Comparison of ENCODE assay signal across 20 cellular contexts in the genomic region with DNA sequence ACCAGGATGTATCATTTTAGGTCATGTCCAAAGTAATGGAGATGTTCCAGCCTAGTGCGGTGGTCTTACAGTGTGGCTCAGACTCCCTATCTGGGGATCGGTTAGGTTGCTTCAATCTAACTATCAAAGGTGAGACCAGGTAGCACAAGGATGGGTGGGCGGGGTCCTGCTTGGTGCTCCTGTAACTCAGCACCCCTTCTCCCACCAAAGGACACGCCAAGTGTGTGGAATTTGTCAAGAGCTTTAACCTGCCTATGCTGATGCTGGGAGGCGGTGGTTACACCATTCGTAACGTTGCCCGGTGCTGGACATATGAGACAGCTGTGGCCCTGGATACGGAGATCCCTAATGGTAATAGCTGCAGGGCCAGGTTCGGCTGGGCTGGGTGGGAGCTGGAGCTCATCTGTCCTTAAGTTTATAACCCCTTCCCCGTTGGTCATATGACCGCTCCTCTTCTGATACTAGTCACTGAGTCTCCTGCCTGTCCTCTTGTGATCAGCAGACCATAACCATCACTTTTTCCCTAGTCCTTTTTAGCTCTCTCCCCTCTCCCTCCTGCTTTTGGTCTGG. TPM values are rescaled to one million over a fixed set of nuclear protein-coding genes. Genes with fewer than 3 reads are reported as not detected.
DNase-seq lines count a peak whose midpoint lies in the region; ATAC-seq and TF ChIP-seq lines count a peak whose summit lies in the region.
"Had no signal": no experiment of that assay in that cellular context is flagged by ENCODE, and none has a peak within 500 bp of the region (broad histone marks: within the 10 kb centered on the region; RNA-seq: fewer than 3 reads in every experiment).

No MANE protein-coding gene starts in this region.

- 85 to 93% (median 89%) methylated on average over 10 to 12 of the region's 12 CpGs for WGBS in stomach, 5 donors

- no peaks in the 10 kb centered on the region for H3K9me3 Mint-ChIP-seq in Calu3 (ENCODE audit: low read depth, unreplicated experiment)
- no peaks in the 10 kb centered on the region for H3K9me3 Mint-ChIP-seq in activated T-helper 17 cell treated with anti-CD3 and anti-CD28 coated beads, Interleukin-2, amount 50 U/mL, for 72 hours
- no peaks in the 10 kb centered on the region for H3K9me3 Mint-ChIP-seq in neural progenitor cell
- H3K9me3 Mint-ChIP-seq: effector memory CD8-positive, alpha-beta T cell; stimulated activated naive B cell treated with anti-CD40 and anti-IgM and Interleukin-4, amounts not matched to agents 10 μg/mL and 1 μg/mL and 100 μg/mL, for 72 hours had no signal

- H4K20me1 ChIP-seq in neural progenitor cell (ENCODE audit: low read depth): peaks cover 66% of the 10 kb centered on the region

- BruUV-seq in Calu3 (replicated peaks; lab: Mats Ljungman, UMichigan): no TSS peak

- no peak for ATAC-seq in activated T-helper 17 cell treated with anti-CD3 and anti-CD28 coated beads, Interleukin-2, amount 50 U/mL, for 72 hours (replicated peaks)
- ATAC-seq in GM21737 (IDR thresholded peaks at IDR 0.05; ENCODE audit: unreplicated experiment): no peak
- ATAC-seq: effector memory CD8-positive, alpha-beta T cell; gastrocnemius medialis had no signal

- TF ChIP-seq EP300 in stomach (IDR thresholded peaks at IDR 0.05): no peak

- no peak overlapping the region for H3K4me2 ChIP-seq in neural progenitor cell

- H3K36me3 ChIP-seq in neural progenitor cell: peaks cover 6% of the 10 kb centered on the region
- peaks cover 44 to 87% (median 79%) of the 10 kb centered on the region in 4 donors for H3K36me3 ChIP-seq in stomach

- no peaks in the 10 kb centered on the region for H3K27me3 Mint-ChIP-seq in Calu3 (ENCODE audit: unreplicated experiment)
- H3K27me3 Mint-ChIP-seq in activated T-helper 17 cell treated with anti-CD3 and anti-CD28 coated beads, Interleukin-2, amount 50 U/mL, for 72 hours: no peaks in the 10 kb centered on the region
- peaks cover 28% of the 10 kb centered on the region for H3K27me3 Mint-ChIP-seq in neural progenitor cell (ENCODE audit: insufficient read depth, low read depth)
- H3K27me3 Mint-ChIP-seq: effector memory CD8-positive, alpha-beta T cell; stimulated activated naive B cell treated with anti-CD40 and anti-IgM and Interleukin-4, amounts not matched to agents 10 μg/mL and 1 μg/mL and 100 μg/mL, for 72 hours had no signal

- H3K4me1 ChIP-seq in neural progenitor cell (peaks cover 13% of the 10 kb centered on the region), stomach (peaks cover 13 to 37% (median 32%) of the 10 kb centered on the region in 4 donors)
- H3K4me1 ChIP-seq: gastrocnemius medialis had no signal

- H3K9me3 ChIP-seq in neural progenitor cell (ENCODE audit: low read depth): no peaks in the 10 kb centered on the region
- H3K9me3 ChIP-seq in stomach: no peaks in the 10 kb centered on the region
- H3K9me3 ChIP-seq: colonic mucosa, esophagus muscularis mucosa, gastrocnemius medialis, SJSA1, thoracic aorta had no signal

- H3K27ac Mint-ChIP-seq in Calu3 (ENCODE audit: unreplicated experiment) (peak overlapping the region; percentile 74), neural progenitor cell (no peak overlapping the region)
- H3K27ac Mint-ChIP-seq in activated T-helper 17 cell treated with anti-CD3 and anti-CD28 coated beads, Interleukin-2, amount 50 U/mL, for 72 hours: peak overlapping the region; percentile 5
- H3K27ac Mint-ChIP-seq: stimulated activated naive B cell treated with anti-CD40 and anti-IgM and Interleukin-4, amounts not matched to agents 10 μg/mL and 1 μg/mL and 100 μg/mL, for 72 hours had no signal

- TF ChIP-seq POLR2A in stomach (IDR thresholded peaks at IDR 0.05): no peak

- no peak overlapping the region for H3K9ac ChIP-seq in neural progenitor cell

- H3K4me3 Mint-ChIP-seq in Calu3 (ENCODE audit: low read depth, unreplicated experiment): no peak overlapping the region
- no peak overlapping the region for H3K4me3 Mint-ChIP-seq in activated T-helper 17 cell treated with anti-CD3 and anti-CD28 coated beads, Interleukin-2, amount 50 U/mL, for 72 hours
- no peak overlapping the region for H3K4me3 Mint-ChIP-seq in neural progenitor cell
- H3K4me3 Mint-ChIP-seq: effector memory CD8-positive, alpha-beta T cell; stimulated activated naive B cell treated with anti-CD40 and anti-IgM and Interleukin-4, amounts not matched to agents 10 μg/mL and 1 μg/mL and 100 μg/mL, for 72 hours had no signal

- H3K4me1 Mint-ChIP-seq in Calu3 (ENCODE audit: low read depth, unreplicated experiment) (peaks cover 37% of the 10 kb centered on the region), neural progenitor cell (peaks cover 30% of the 10 kb centered on the region)
- H3K4me1 Mint-ChIP-seq in activated T-helper 17 cell treated with anti-CD3 and anti-CD28 coated beads, Interleukin-2, amount 50 U/mL, for 72 hours: peaks cover 7% of the 10 kb centered on the region

- TF ChIP-seq CTCF in Calu3 (IDR thresholded peaks at IDR 0.05; ENCODE audit: unreplicated experiment) (no peak), neural progenitor cell (IDR thresholded peaks at IDR 0.05) (no peak), stomach (IDR thresholded peaks at IDR 0.05) (no peak)

- H3K27me3 ChIP-seq in neural progenitor cell: no peaks in the 10 kb centered on the region
- H3K27me3 ChIP-seq in stomach: peaks cover 0 to 3% (median 0%) of the 10 kb centered on the region in 3 donors
- H3K27me3 ChIP-seq: colonic mucosa, esophagus muscularis mucosa, gastrocnemius medialis, SJSA1 had no signal

- CTCF ChIA-PET in Calu3 (lab: Charles Lee): no interaction called here

- no peak overlapping the region for H3K4me3 ChIP-seq in neural progenitor cell
- H3K4me3 ChIP-seq in stomach: no peak overlapping the region
- H3K4me3 ChIP-seq: colonic mucosa, esophagus muscularis mucosa, gastrocnemius medialis, SJSA1, skin epidermis, thoracic aorta had no signal

- no peak overlapping the region for H2AFZ ChIP-seq in neural progenitor cell (replicated peaks)

- DNase-seq in Calu3 (no peak), neural progenitor cell (ENCODE audit: low spot score) (no peak), stomach (no peak)
- DNase-seq: activated CD4-positive, alpha-beta T cell treated with anti-CD3 and anti-CD28 coated beads, Interleukin-2, amount 50 U/mL, for 4 hours; activated T-cell treated with anti-CD3 and anti-CD28 coated beads for 4 hours; amygdala; colonic mucosa; DMS79; effector memory CD8-positive, alpha-beta T cell; gastrocnemius medialis; hippocampal formation; NCI-H2171; NCI-H524 treated with DMSO at 0.1 percent for 48 hours; stimulated activated naive B cell treated with anti-CD40 and anti-IgM and Interleukin-4, amounts not matched to agents 10 μg/mL and 1 μg/mL and 100 μg/mL, for 72 hours had no signal

- peaks cover 31% of the 10 kb centered on the region for H3K79me2 ChIP-seq in neural progenitor cell (ENCODE audit: low read depth)

- H3K36me3 Mint-ChIP-seq in Calu3 (ENCODE audit: insufficient read depth, unreplicated experiment) (peaks cover 72% of the 10 kb centered on the region), neural progenitor cell (peaks cover 42% of the 10 kb centered on the region)
- H3K36me3 Mint-ChIP-seq in activated T-helper 17 cell treated with anti-CD3 and anti-CD28 coated beads, Interleukin-2, amount 50 U/mL, for 72 hours (ENCODE audit: low read depth): peaks cover 78% of the 10 kb centered on the region

- peaks cover 59% of the 10 kb centered on the region for H3F3A ChIP-seq in neural progenitor cell (ENCODE audit: low read depth)

- intact Hi-C loops in Calu3 (cut with micrococcal nuclease; ENCODE audit: unreplicated experiment): no loop called here
- intact Hi-C loops in stomach (cut with DNase I; ENCODE audit: low total_unique reads): no loop called here

- peak overlapping the region; percentile 25 for H3K27ac ChIP-seq in neural progenitor cell
- no peak overlapping the region for H3K27ac ChIP-seq in stomach
- H3K27ac ChIP-seq: colonic mucosa, esophagus muscularis mucosa, gastrocnemius medialis, SJSA1, skin epidermis, thoracic aorta had no signal

RNA-seq across cellular contexts. Expression of gene MARCKSL1, which starts 5.4 kb away (rescaled TPM):
- total RNA-seq in Calu3 (2022): 169 and 193 TPM in 2 replicates
- 10 to 100 TPM in 1 of 2 donors, 1 to 10 TPM in 1; 7.2 to 15.9 TPM for total RNA-seq in activated T-helper 17 cell treated with anti-CD3 and anti-CD28 coated beads, Interleukin-2, amount 50 U/mL, for 72 hours
- 258 and 542 TPM in 2 replicates for total RNA-seq in neural progenitor cell (ENCODE audit: low replicate concordance)
- 10 to 100 TPM in 4 of 5 donors, 1 to 10 TPM in 1; 7.6 to 99.4 (median 22.9) TPM for total RNA-seq in stomach
- polyA plus RNA-seq in stomach: 100 to 1,000 TPM in 1 of 3 donors, 10 to 100 TPM in 2; 46.4 to 100 (median 95.3) TPM

RNA-seq across cellular contexts. Expression of gene FAM229A, which starts 31.6 kb away (rescaled TPM):
- total RNA-seq in Calu3 (2022): 7.3 and 7.5 TPM in 2 replicates
- 10 to 100 TPM in 1 of 2 donors, 1 to 10 TPM in 1; 7.7 to 21.6 TPM for total RNA-seq in activated T-helper 17 cell treated with anti-CD3 and anti-CD28 coated beads, Interleukin-2, amount 50 U/mL, for 72 hours
- total RNA-seq in neural progenitor cell (ENCODE audit: low replicate concordance): 3.8 and 7.6 TPM in 2 replicates
- 10 to 100 TPM in 2 of 5 donors, 1 to 10 TPM in 3; 2.2 to 21.6 (median 8.8) TPM for total RNA-seq in stomach
- 10 to 100 TPM in 1 of 3 donors, 1 to 10 TPM in 2; 7.8 to 10.3 (median 8.7) TPM for polyA plus RNA-seq in stomach

RNA-seq across cellular contexts. Expression of gene TSSK3, which starts 31.7 kb away (rescaled TPM):
- total RNA-seq in Calu3 (2022) (1.8 and 5.1 TPM in 2 replicates), neural progenitor cell (ENCODE audit: low replicate concordance) (not detected in 2 replicates), stomach (under 1 TPM in 1 of 5 donors, not detected in 4; 0.92 TPM)
- total RNA-seq in activated T-helper 17 cell treated with anti-CD3 and anti-CD28 coated beads, Interleukin-2, amount 50 U/mL, for 72 hours: 1 to 10 TPM in 1 of 2 donors, under 1 TPM in 1; 0.61 to 1.7 TPM
- under 1 TPM in 1 of 3 donors, not detected in 2; 0.43 TPM for polyA plus RNA-seq in stomach
- total RNA-seq: SJSA1 had no signal

RNA-seq across cellular contexts. Expression of gene HDAC1, which starts 38.8 kb away (rescaled TPM):
- total RNA-seq in Calu3 (2022): 186 and 197 TPM in 2 replicates
- total RNA-seq in activated T-helper 17 cell treated with anti-CD3 and anti-CD28 coated beads, Interleukin-2, amount 50 U/mL, for 72 hours: 100 to 1,000 TPM; 171 to 199 TPM
- total RNA-seq in neural progenitor cell (ENCODE audit: low replicate concordance): 129 and 145 TPM in 2 replicates
- 100 to 1,000 TPM in 1 of 5 donors, 10 to 100 TPM in 4; 62.0 to 143 (median 77.0) TPM for total RNA-seq in stomach
- 100 to 1,000 TPM in 1 of 3 donors, 10 to 100 TPM in 2; 50.7 to 113 (median 57.1) TPM for polyA plus RNA-seq in stomach
